In genomic region chr6:112268628-112269027, GRCh38 we compare ENCODE assay signal across 1 cellular context.
TF ChIP-seq lines count a peak whose summit lies in the region.

No MANE protein-coding gene starts in this region.

TF ChIP-seq in SK-N-SH, 30 proteins besides CTCF, POLR2A, EP300 and RAD21 (continued from another document):
- no peak for TF ChIP-seq IRF3 (IDR thresholded peaks at IDR 0.05; ENCODE audit: low read depth, low read length)
- no peak for TF ChIP-seq PBX3 (IDR thresholded peaks at IDR 0.05)
- no peak for TF ChIP-seq EZH2phosphoT487 (IDR thresholded peaks at IDR 0.05; ENCODE audit: borderline replicate concordance, low read depth)
- TF ChIP-seq SIN3A (IDR thresholded peaks at IDR 0.05; ENCODE audit: borderline replicate concordance, low read depth, low read length): no peak
